ENCODE assay signal across 17 cellular contexts in genomic region chr2:102915128-102915527, GRCh38.
DNase-seq lines count a peak whose midpoint lies in the region; TF ChIP-seq lines count a peak whose summit lies in the region.
"Had no signal": no experiment of that assay in that cellular context is flagged by ENCODE, and none has a peak within 500 bp of the region (broad histone marks: within the 10 kb centered on the region; RNA-seq: fewer than 3 reads in every experiment).

No MANE protein-coding gene starts in this region.

- H3K36me3 ChIP-seq in brain microvascular endothelial cell (replicated peaks) (no peaks in the 10 kb centered on the region), BE2C (no peaks in the 10 kb centered on the region)

- DNase-seq in GM03348 (ENCODE audit: low spot score) (peak; percentile 8), NCI-H226 (peak; percentile 75), brain microvascular endothelial cell (peak; percentile 1), non-pigmented ciliary epithelial cell (ENCODE audit: low read depth) (peak; percentile 14), dermis blood vessel endothelial cell (no peak), COLO668 (lab: John Stamatoyannopoulos, UW; ENCODE audit: unreplicated experiment) (no peak), BE2C (no peak)
- DNase-seq in activated CD4-positive, alpha-beta T cell treated with anti-CD3 and anti-CD28 coated beads, Interleukin-2, amount 50 U/mL, for 1 hour: no peak
- DNase-seq: activated CD4-positive, CD25-positive, alpha-beta regulatory T cell treated with anti-CD3 and anti-CD28 coated beads, Interleukin-2, amount 50 U/mL, for 72 hours; activated naive CD4-positive, alpha-beta T cell treated with anti-CD3 and anti-CD28 coated beads, Interleukin-2, amount 10 ng/mL, durations not matched to agents 7 days and 5 days; C1 segment of cervical spinal cord; endodermal cell; kidney; NCI-H2029; NCI-H774; RPMI8226; T-helper 1 cell had no signal

- H3K4me3 ChIP-seq in brain microvascular endothelial cell (ENCODE audit: low read depth, low read length): no peak overlapping the region
- H3K4me3 ChIP-seq in BE2C (ENCODE audit: low read depth, low read length): no peak overlapping the region

- in situ Hi-C loops in brain microvascular endothelial cell (cut with HindIII; ENCODE audit: low pct_ligation_motif_present, low sequenced_read_pairs): no loop called here

- H3K27me3 ChIP-seq in brain microvascular endothelial cell (replicated peaks): no peaks in the 10 kb centered on the region
- no peaks in the 10 kb centered on the region for H3K27me3 ChIP-seq in BE2C

- TF ChIP-seq CTCF in brain microvascular endothelial cell (IDR thresholded peaks at IDR 0.05; ENCODE audit: low read depth, low read length, missing control alignments): no peak
- TF ChIP-seq CTCF in BE2C (IDR thresholded peaks at IDR 0.05; ENCODE audit: low read depth, low read length): no peak

- H3K27ac ChIP-seq in brain microvascular endothelial cell: no peak overlapping the region

- H3K4me1 ChIP-seq in BE2C: no peaks in the 10 kb centered on the region

- no peaks in the 10 kb centered on the region for H3K9me3 ChIP-seq in BE2C

Comparison
In these comparisons a context has a peak if more than half of its experiments do, and no peak if none do; other contexts are left out.
1. DNase-seq: peak in GM03348 (single experiment), NCI-H226 (single experiment), brain microvascular endothelial cell (single experiment) and non-pigmented ciliary epithelial cell (single experiment); none in activated CD4-positive, alpha-beta T cell treated with anti-CD3 and anti-CD28 coated beads, Interleukin-2, amount 50 U/mL, for 1 hour (single experiment), dermis blood vessel endothelial cell (single experiment), COLO668 (single experiment) and BE2C (single experiment).